In the genomic region with DNA sequence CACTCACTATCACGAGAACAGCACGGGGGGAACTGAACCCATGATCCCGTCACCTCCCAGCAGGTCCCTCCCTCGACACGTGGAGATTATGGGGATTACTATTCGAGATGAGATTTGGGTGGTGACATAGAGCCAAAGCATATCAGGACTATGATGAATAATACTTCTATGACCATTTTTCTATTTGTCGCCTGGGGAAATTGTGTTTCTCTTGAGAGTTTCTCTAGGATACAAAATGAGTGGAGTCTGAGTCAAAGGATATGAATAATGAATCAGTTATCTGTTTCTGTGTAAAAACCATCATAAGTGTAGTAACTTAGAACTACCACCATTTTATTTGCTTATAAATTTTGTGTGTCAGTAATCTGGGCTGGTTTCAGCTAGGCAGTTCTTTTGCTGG, we compare ENCODE assay signal across 22 cellular contexts.
"Had no signal": no experiment of that assay in that cellular context is flagged by ENCODE, and none has a peak within 500 bp of the region (broad histone marks: within the 10 kb centered on the region; RNA-seq: fewer than 3 reads in every experiment).

No MANE protein-coding gene starts in this region.

- H3K27ac ChIP-seq: Peyer's patch, WERI-Rb-1 had no signal

- H3K9me3 ChIP-seq: Peyer's patch had no signal

- H3K4me1 ChIP-seq: Peyer's patch had no signal

- H3K36me3 ChIP-seq: Peyer's patch, WERI-Rb-1 had no signal

- H3K4me3 Mint-ChIP-seq: activated CD4-positive, alpha-beta memory T cell treated with anti-CD3 and anti-CD28 coated beads, Interleukin-2, amount 10 ng/mL, durations not matched to agents 7 days and 5 days; activated CD4-positive, alpha-beta T cell treated with anti-CD3 and anti-CD28 coated beads for 36 hours; activated naive CD4-positive, alpha-beta T cell treated with anti-CD3 and anti-CD28 coated beads, Interleukin-2, amount 10 ng/mL, durations not matched to agents 7 days and 5 days; activated naive CD8-positive, alpha-beta T cell treated with anti-CD3 and anti-CD28 coated beads for 36 hours had no signal

- H3K4me3 ChIP-seq: K562, Peyer's patch had no signal

- H3K4me1 Mint-ChIP-seq: activated CD4-positive, alpha-beta memory T cell treated with anti-CD3 and anti-CD28 coated beads, Interleukin-2, amount 10 ng/mL, durations not matched to agents 7 days and 5 days; activated CD4-positive, alpha-beta T cell treated with anti-CD3 and anti-CD28 coated beads for 36 hours; activated naive CD4-positive, alpha-beta T cell treated with anti-CD3 and anti-CD28 coated beads, Interleukin-2, amount 10 ng/mL, durations not matched to agents 7 days and 5 days; activated naive CD8-positive, alpha-beta T cell treated with anti-CD3 and anti-CD28 coated beads for 36 hours had no signal

- H3K27me3 ChIP-seq: Peyer's patch had no signal

- H3K36me3 Mint-ChIP-seq: activated naive CD4-positive, alpha-beta T cell treated with anti-CD3 and anti-CD28 coated beads, Interleukin-2, amount 10 ng/mL, durations not matched to agents 7 days and 5 days; activated naive CD8-positive, alpha-beta T cell treated with anti-CD3 and anti-CD28 coated beads for 36 hours had no signal

- H3K9me3 Mint-ChIP-seq: activated CD4-positive, alpha-beta memory T cell treated with anti-CD3 and anti-CD28 coated beads, Interleukin-2, amount 10 ng/mL, durations not matched to agents 7 days and 5 days; activated naive CD4-positive, alpha-beta T cell treated with anti-CD3 and anti-CD28 coated beads, Interleukin-2, amount 10 ng/mL, durations not matched to agents 7 days and 5 days; activated naive CD8-positive, alpha-beta T cell treated with anti-CD3 and anti-CD28 coated beads for 36 hours; activated T-helper 2 cell treated with anti-CD3 and anti-CD28 coated beads, Interferon-gamma antibody, Interleukin-2, Interleukin-4, amounts not matched to agents 10 μg/mL and 5 μg/mL and 100 μg/mL, durations not matched to agents 14 hours and 24 hours and 36 hours had no signal

- H3K27ac Mint-ChIP-seq: activated CD4-positive, alpha-beta memory T cell treated with anti-CD3 and anti-CD28 coated beads, Interleukin-2, amount 10 ng/mL, durations not matched to agents 7 days and 5 days; activated CD4-positive, alpha-beta T cell treated with anti-CD3 and anti-CD28 coated beads for 36 hours; activated naive CD4-positive, alpha-beta T cell treated with anti-CD3 and anti-CD28 coated beads, Interleukin-2, amount 10 ng/mL, durations not matched to agents 7 days and 5 days; activated naive CD8-positive, alpha-beta T cell treated with anti-CD3 and anti-CD28 coated beads for 36 hours; activated T-helper 2 cell treated with anti-CD3 and anti-CD28 coated beads, Interferon-gamma antibody, Interleukin-2, Interleukin-4, amounts not matched to agents 10 μg/mL and 5 μg/mL and 100 μg/mL, durations not matched to agents 14 hours and 24 hours and 36 hours had no signal

- DNase-seq: activated CD4-positive, alpha-beta memory T cell treated with anti-CD3 and anti-CD28 coated beads, Interleukin-2, amount 10 ng/mL, durations not matched to agents 7 days and 5 days; activated CD4-positive, alpha-beta T cell treated with anti-CD3 and anti-CD28 coated beads for 36 hours; activated CD4-positive, alpha-beta T cell treated with anti-CD3 and anti-CD28 coated beads, Interleukin-2, amount 50 U/mL, for 1 hour; activated gamma-delta T cell treated with Interleukin-2 at 50 U/mL for 16 hours; activated naive CD4-positive, alpha-beta T cell treated with anti-CD3 and anti-CD28 coated beads, Interleukin-2, amount 10 ng/mL, durations not matched to agents 7 days and 5 days; activated naive CD8-positive, alpha-beta T cell treated with anti-CD3 and anti-CD28 coated beads for 36 hours; activated T-cell treated with anti-CD3 and anti-CD28 coated beads for 4 hours; activated T-cell treated with anti-CD3 and anti-CD28 coated beads, Interleukin-2, amount 50 U/mL, for 48 hours; caudate nucleus; Kasumi-1; NCI-H1105 treated with DMSO at 0.1 percent for 48 hours; NCI-H1436 treated with DMSO at 0.1 percent for 48 hours; NCI-H187; NCI-H2081; NCI-H510A treated with DMSO at 0.1 percent for 48 hours; NCI-H69; Peyer's patch; SHP77 treated with DMSO at 0.1 percent for 48 hours; T-helper 1 cell; WERI-Rb-1 had no signal

- H3K27me3 Mint-ChIP-seq: activated CD4-positive, alpha-beta memory T cell treated with anti-CD3 and anti-CD28 coated beads, Interleukin-2, amount 10 ng/mL, durations not matched to agents 7 days and 5 days; activated CD4-positive, alpha-beta T cell treated with anti-CD3 and anti-CD28 coated beads for 36 hours; activated naive CD4-positive, alpha-beta T cell treated with anti-CD3 and anti-CD28 coated beads, Interleukin-2, amount 10 ng/mL, durations not matched to agents 7 days and 5 days; activated naive CD8-positive, alpha-beta T cell treated with anti-CD3 and anti-CD28 coated beads for 36 hours had no signal
